ENCODE assay signal across 9 cellular contexts in the genomic region with DNA sequence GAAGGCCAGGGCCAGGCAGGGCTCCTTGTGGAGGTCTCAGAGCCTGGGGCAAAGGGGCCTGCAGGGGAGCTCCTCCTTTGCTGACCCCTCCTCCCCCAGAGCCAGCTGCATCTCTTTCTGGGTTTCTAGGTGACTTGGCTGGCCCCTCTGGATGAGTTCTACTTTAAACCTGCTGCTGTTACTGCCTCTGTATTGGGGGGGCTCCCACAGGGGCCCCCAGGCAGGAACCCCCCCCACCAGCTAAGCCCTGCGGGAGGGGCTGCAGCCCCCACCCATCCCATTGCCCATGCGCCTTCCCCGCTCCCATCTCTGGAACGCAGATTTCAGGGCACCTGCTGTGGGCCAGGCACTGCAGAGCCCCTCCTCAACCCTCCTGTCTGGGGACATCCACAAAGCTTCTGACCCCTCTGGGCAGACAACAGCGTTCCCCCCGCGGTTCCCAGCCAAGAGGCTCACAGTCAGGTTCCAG. TPM values are rescaled to one million over a fixed set of nuclear protein-coding genes. Genes with fewer than 3 reads are reported as not detected.
DNase-seq lines count a peak whose midpoint lies in the region; ATAC-seq, FAIRE-seq and TF ChIP-seq lines count a peak whose summit lies in the region.
"Had no signal": no experiment of that assay in that cellular context is flagged by ENCODE, and none has a peak within 500 bp of the region (broad histone marks: within the 10 kb centered on the region; RNA-seq: fewer than 3 reads in every experiment).

No MANE protein-coding gene starts in this region.

- H3K4me1 Mint-ChIP-seq in progenitor cell of endocrine pancreas (ENCODE audit: low read depth): peaks cover 11% of the 10 kb centered on the region

- in situ Hi-C loops in Panc1 (cut with HindIII; ENCODE audit: low pct_unique_long_range_greater_than_20kb, low sequenced_read_pairs): no loop called here

- H3K9me3 Mint-ChIP-seq in progenitor cell of endocrine pancreas (ENCODE audit: low read depth): no peaks in the 10 kb centered on the region

- peaks cover 41% of the 10 kb centered on the region for H3K79me2 ChIP-seq in endothelial cell of umbilical vein (ENCODE audit: control insufficient read depth, insufficient read depth, low read length)

- H3K27ac Mint-ChIP-seq in progenitor cell of endocrine pancreas: no peak overlapping the region

- FAIRE-seq in endothelial cell of umbilical vein (lab: Jason Lieb, UNC): no peak
- FAIRE-seq: colon had no signal

- BruUV-seq in Panc1 (replicated peaks; lab: Mats Ljungman, UMichigan) (no TSS peak), endothelial cell of umbilical vein (replicated peaks; lab: Mats Ljungman, UMichigan) (no TSS peak)

- H3K4me3 ChIP-seq in Panc1 (ENCODE audit: low read depth in 2 of 2, low read length in 2 of 2) (peak overlapping the region; percentile 65 to 84), endothelial cell of umbilical vein (replicated peaks in 1 of 3; ENCODE audit: insufficient read depth in 1 of 3, low read depth in 1 of 3, low read length in 3 of 3) (no peak overlapping the region)

- peak overlapping the region; percentile 82 for H3K9ac ChIP-seq in ES-I3 (ENCODE audit: low read depth, low read length)
- no peak overlapping the region for H3K9ac ChIP-seq in endothelial cell of umbilical vein (replicated peaks; ENCODE audit: extremely low read depth, insufficient read depth, low read length)

- no peaks in the 10 kb centered on the region for H4K20me1 ChIP-seq in endothelial cell of umbilical vein (replicated peaks; ENCODE audit: control insufficient read depth, extremely low read depth, insufficient read depth, low read length)

- peak overlapping the region; percentile 47 for H3K4me2 ChIP-seq in endothelial cell of umbilical vein (ENCODE audit: insufficient read depth, low read length)

- POLR2A ChIA-PET in Panc1 (lab: Charles Lee): no interaction called here
- POLR2A ChIA-PET in endothelial cell of umbilical vein (lab: Charles Lee): no interaction called here

- H3K27ac ChIP-seq in Panc1 (ENCODE audit: low read length) (peak overlapping the region; percentile 65), endothelial cell of umbilical vein (ENCODE audit: insufficient read depth, low read depth, low read length) (no peak overlapping the region)

- H3K27me3 Mint-ChIP-seq in progenitor cell of endocrine pancreas: peaks cover 3% of the 10 kb centered on the region

- CTCF ChIA-PET in Panc1 (lab: Charles Lee) (interaction anchor here (0.8 to 1.8 kb wide), 2 partner anchors 19 to 54 kb away, joined by 4 read pairs; no protein-coding TSS in a partner anchor), endothelial cell of umbilical vein (lab: Charles Lee) (interaction anchor here (1.1 to 4.7 kb wide), 6 partner anchors 13 to 54 kb away, joined by 3 to 60 read pairs (median 28); partner anchors contain the start of genes CATSPERZ and FERMT3)

- H3K9me1 ChIP-seq in endothelial cell of umbilical vein (replicated peaks; ENCODE audit: control insufficient read depth, extremely low read depth, insufficient read depth, low read length): no peaks in the 10 kb centered on the region

- intact Hi-C loops in Panc1 (cut with micrococcal nuclease; ENCODE audit: unreplicated experiment): no loop called here
- intact Hi-C loops in endothelial cell of umbilical vein (cut with micrococcal nuclease): no loop called here
- intact Hi-C loops in posterior vena cava (cut with DNase I): no loop called here

- no peak for TF ChIP-seq CTCF in Panc1 (IDR thresholded peaks at IDR 0.05)
- no peak for TF ChIP-seq CTCF in endothelial cell of umbilical vein (IDR thresholded peaks at IDR 0.05; ENCODE audit: extremely low read depth in 1 of 2, insufficient read depth in 1 of 2, low read depth in 1 of 2, low read length in 2 of 2)
- no peak for TF ChIP-seq CTCF in progenitor cell of endocrine pancreas (IDR thresholded peaks at IDR 0.05; ENCODE audit: unreplicated experiment)

- H3K27me3 ChIP-seq in Panc1 (ENCODE audit: control insufficient read depth, insufficient read depth, low read length) (no peaks in the 10 kb centered on the region), endothelial cell of umbilical vein (ENCODE audit: control insufficient read depth in 2 of 2, insufficient read depth in 2 of 2, low read length in 2 of 2) (no peaks in the 10 kb centered on the region)

- H3K4me3 Mint-ChIP-seq in progenitor cell of endocrine pancreas (ENCODE audit: low read depth): peak overlapping the region; percentile 44

- DNase-seq in Panc1 (ENCODE audit: low read depth, low spot score): no peak
- DNase-seq in endothelial cell of umbilical vein (ENCODE audit: low read depth, low spot score): no peak
- DNase-seq in progenitor cell of endocrine pancreas (ENCODE audit: low spot score, unreplicated experiment): no peak
- no peak for DNase-seq in posterior vena cava (ENCODE audit: low spot score)
- DNase-seq in iPS-NIHi7 (ENCODE audit: extremely low spot score): no peak
- DNase-seq in Kasumi-1 (lab: John Stamatoyannopoulos, UW): no peak
- DNase-seq in mucosa of gallbladder (ENCODE audit: low spot score): no peak

- no peaks in the 10 kb centered on the region for H3K9me3 ChIP-seq in ES-I3 (ENCODE audit: control insufficient read depth, insufficient read depth, low read length)
- H3K9me3 ChIP-seq in Panc1 (ENCODE audit: control insufficient read depth, insufficient read depth, low read depth, low read length): no peaks in the 10 kb centered on the region
- H3K9me3 ChIP-seq in endothelial cell of umbilical vein (replicated peaks; ENCODE audit: control insufficient read depth, insufficient read depth, low read length): no peaks in the 10 kb centered on the region

- H3K4me1 ChIP-seq in ES-I3 (ENCODE audit: insufficient read depth, low read length) (peaks cover 30% of the 10 kb centered on the region), Panc1 (ENCODE audit: control insufficient read depth, insufficient read depth, low read length) (peaks cover 41% of the 10 kb centered on the region), endothelial cell of umbilical vein (ENCODE audit: control insufficient read depth, extremely low read depth, insufficient read depth, low read length) (peaks cover 30% of the 10 kb centered on the region)

- dilution Hi-C loops in endothelial cell of umbilical vein (cut with MboI; ENCODE audit: extremely low pct_ligation_motif_present, low sequenced_read_pairs): no loop called here

- no peak for TF ChIP-seq POLR2A in endothelial cell of umbilical vein (IDR thresholded peaks at IDR 0.05; ENCODE audit: low read depth, low read length)

- ATAC-seq in Panc1: no peak

- H2AFZ ChIP-seq in endothelial cell of umbilical vein (ENCODE audit: low read depth, low read length): peak overlapping the region; percentile 81

- H3K36me3 Mint-ChIP-seq in progenitor cell of endocrine pancreas (ENCODE audit: insufficient read depth): no peaks in the 10 kb centered on the region

- H3K36me3 ChIP-seq in ES-I3 (ENCODE audit: insufficient read depth, low read length): no peaks in the 10 kb centered on the region
- H3K36me3 ChIP-seq in Panc1 (ENCODE audit: control insufficient read depth, insufficient read depth, low read length): peaks cover 6% of the 10 kb centered on the region; the same call in 1 of the 2 replicates
- H3K36me3 ChIP-seq in endothelial cell of umbilical vein (ENCODE audit: control insufficient read depth in 2 of 2, extremely low read depth in 1 of 2, insufficient read depth in 2 of 2, low read length in 2 of 2): peaks cover 0 to 6% of the 10 kb centered on the region in 2 experiments

RNA-seq across cellular contexts. Expression of gene PLCB3, which starts 0.9 kb away (rescaled TPM):
- total RNA-seq in Panc1 (2021; ENCODE audit: unreplicated experiment): 41.2 TPM
- polyA plus RNA-seq in Panc1 (2012; ENCODE audit: insufficient read length): 55.5 TPM
- 60.4 and 61.1 TPM in 2 replicates for total RNA-seq in endothelial cell of umbilical vein
- 32.3 and 33.3 TPM in 2 replicates for polyA plus RNA-seq in endothelial cell of umbilical vein
- polyA plus RNA-seq in endothelial cell of umbilical vein (2011; cell fraction: cytosol; rRNA removed): 28.0 and 30.0 TPM in 2 replicates
- 82.7 and 91.6 TPM in 2 replicates for polyA plus RNA-seq in endothelial cell of umbilical vein (2011; cell fraction: nucleus; rRNA removed)
- polyA plus RNA-seq in endothelial cell of umbilical vein (2012): 35.6 and 50.8 TPM in 2 replicates
- polyA minus RNA-seq in endothelial cell of umbilical vein: 28.2 and 34.7 TPM in 2 replicates
- polyA minus RNA-seq in endothelial cell of umbilical vein (2011; cell fraction: cytosol; rRNA and poly(A)+ RNA removed): 36.9 TPM
- polyA minus RNA-seq in endothelial cell of umbilical vein (2011; cell fraction: nucleus; rRNA and poly(A)+ RNA removed): 22.8 and 37.1 TPM in 2 replicates
- total RNA-seq in progenitor cell of endocrine pancreas: 22.6 and 27.3 TPM in 2 replicates
- total RNA-seq in posterior vena cava: 10 to 100 TPM; 26.1 to 28.3 TPM
- 42.4 TPM for total RNA-seq in mucosa of gallbladder

RNA-seq across cellular contexts. Expression of gene PPP1R14B, which starts 3.7 kb away (rescaled TPM):
- total RNA-seq in Panc1 (2021; ENCODE audit: unreplicated experiment) (261 TPM), endothelial cell of umbilical vein (431 TPM in 2 replicates), progenitor cell of endocrine pancreas (198 TPM in 2 replicates), posterior vena cava (100 to 1,000 TPM; 102 to 190 TPM), mucosa of gallbladder (74.7 TPM)
- 287 TPM for polyA plus RNA-seq in Panc1 (2012; ENCODE audit: insufficient read length)
- polyA plus RNA-seq in endothelial cell of umbilical vein: 308 and 320 TPM in 2 replicates
- polyA plus RNA-seq in endothelial cell of umbilical vein (2011; cell fraction: cytosol; rRNA removed): 343 and 404 TPM in 2 replicates
- polyA plus RNA-seq in endothelial cell of umbilical vein (2011; cell fraction: nucleus; rRNA removed): 151 and 155 TPM in 2 replicates
- 414 and 432 TPM in 2 replicates for polyA plus RNA-seq in endothelial cell of umbilical vein (2012)
- 107 and 116 TPM in 2 replicates for polyA minus RNA-seq in endothelial cell of umbilical vein
- polyA minus RNA-seq in endothelial cell of umbilical vein (2011; cell fraction: cytosol; rRNA and poly(A)+ RNA removed): 105 TPM
- 17.3 and 29.0 TPM in 2 replicates for polyA minus RNA-seq in endothelial cell of umbilical vein (2011; cell fraction: nucleus; rRNA and poly(A)+ RNA removed)

RNA-seq across cellular contexts. Expression of gene FKBP2, which starts 9.5 kb away (rescaled TPM):
- total RNA-seq in Panc1 (2021; ENCODE audit: unreplicated experiment) (71.8 TPM), endothelial cell of umbilical vein (48.4 and 48.5 TPM in 2 replicates), progenitor cell of endocrine pancreas (48.5 and 57.7 TPM in 2 replicates), posterior vena cava (10 to 100 TPM; 50.6 to 56.7 TPM), mucosa of gallbladder (120 TPM)
- 182 TPM for polyA plus RNA-seq in Panc1 (2012; ENCODE audit: insufficient read length)
- 63.1 and 74.4 TPM in 2 replicates for polyA plus RNA-seq in endothelial cell of umbilical vein
- 54.7 and 75.6 TPM in 2 replicates for polyA plus RNA-seq in endothelial cell of umbilical vein (2011; cell fraction: cytosol; rRNA removed)
- 24.9 and 27.9 TPM in 2 replicates for polyA plus RNA-seq in endothelial cell of umbilical vein (2011; cell fraction: nucleus; rRNA removed)
- 56.7 and 88.3 TPM in 2 replicates for polyA plus RNA-seq in endothelial cell of umbilical vein (2012)
- 25.3 and 28.2 TPM in 2 replicates for polyA minus RNA-seq in endothelial cell of umbilical vein
- polyA minus RNA-seq in endothelial cell of umbilical vein (2011; cell fraction: cytosol; rRNA and poly(A)+ RNA removed): 36.4 TPM
- 4.2 and 7.5 TPM in 2 replicates for polyA minus RNA-seq in endothelial cell of umbilical vein (2011; cell fraction: nucleus; rRNA and poly(A)+ RNA removed)

RNA-seq across cellular contexts. Expression of gene VEGFB, which starts 16.1 kb away (rescaled TPM):
- total RNA-seq in Panc1 (2021; ENCODE audit: unreplicated experiment): 101 TPM
- polyA plus RNA-seq in Panc1 (2012; ENCODE audit: insufficient read length): 126 TPM
- total RNA-seq in endothelial cell of umbilical vein: 89.6 and 98.1 TPM in 2 replicates
- 18.3 and 19.3 TPM in 2 replicates for polyA plus RNA-seq in endothelial cell of umbilical vein
- polyA plus RNA-seq in endothelial cell of umbilical vein (2011; cell fraction: cytosol; rRNA removed): 22.0 and 30.8 TPM in 2 replicates
- 19.1 and 23.6 TPM in 2 replicates for polyA plus RNA-seq in endothelial cell of umbilical vein (2011; cell fraction: nucleus; rRNA removed)
- 86.5 and 108 TPM in 2 replicates for polyA plus RNA-seq in endothelial cell of umbilical vein (2012)
- 7.2 and 8.5 TPM in 2 replicates for polyA minus RNA-seq in endothelial cell of umbilical vein
- 25.5 TPM for polyA minus RNA-seq in endothelial cell of umbilical vein (2011; cell fraction: cytosol; rRNA and poly(A)+ RNA removed)
- polyA minus RNA-seq in endothelial cell of umbilical vein (2011; cell fraction: nucleus; rRNA and poly(A)+ RNA removed): 5.5 and 5.8 TPM in 2 replicates
- total RNA-seq in progenitor cell of endocrine pancreas: 66.1 and 68.2 TPM in 2 replicates
- total RNA-seq in posterior vena cava: 100 to 1,000 TPM; 163 to 190 TPM
- 104 TPM for total RNA-seq in mucosa of gallbladder

RNA-seq across cellular contexts. Expression of gene DNAJC4, which starts 20.1 kb away (rescaled TPM):
- total RNA-seq in Panc1 (2021; ENCODE audit: unreplicated experiment) (41.0 TPM), endothelial cell of umbilical vein (23.5 and 24.4 TPM in 2 replicates), progenitor cell of endocrine pancreas (35.4 and 39.1 TPM in 2 replicates), posterior vena cava (10 to 100 TPM; 16.1 to 21.3 TPM), mucosa of gallbladder (62.7 TPM)
- polyA plus RNA-seq in Panc1 (2012; ENCODE audit: insufficient read length): 82.2 TPM
- 41.2 and 64.6 TPM in 2 replicates for polyA plus RNA-seq in endothelial cell of umbilical vein
- polyA plus RNA-seq in endothelial cell of umbilical vein (2011; cell fraction: cytosol; rRNA removed): 24.7 and 36.3 TPM in 2 replicates
- polyA plus RNA-seq in endothelial cell of umbilical vein (2011; cell fraction: nucleus; rRNA removed): 31.5 and 33.7 TPM in 2 replicates
- polyA plus RNA-seq in endothelial cell of umbilical vein (2012): 23.6 and 52.5 TPM in 2 replicates
- polyA minus RNA-seq in endothelial cell of umbilical vein: 14.6 and 19.3 TPM in 2 replicates
- polyA minus RNA-seq in endothelial cell of umbilical vein (2011; cell fraction: cytosol; rRNA and poly(A)+ RNA removed): 11.6 TPM
- polyA minus RNA-seq in endothelial cell of umbilical vein (2011; cell fraction: nucleus; rRNA and poly(A)+ RNA removed): 5.5 and 6.5 TPM in 2 replicates

Comparison
In these comparisons a context has a peak if more than half of its experiments do, and no peak if none do; other contexts are left out.
1. H3K4me3 ChIP-seq: peak in Panc1 (2 of 2); none in endothelial cell of umbilical vein (0 of 3).